Comparison of ENCODE assay signal across 29 cellular contexts in the genomic region with DNA sequence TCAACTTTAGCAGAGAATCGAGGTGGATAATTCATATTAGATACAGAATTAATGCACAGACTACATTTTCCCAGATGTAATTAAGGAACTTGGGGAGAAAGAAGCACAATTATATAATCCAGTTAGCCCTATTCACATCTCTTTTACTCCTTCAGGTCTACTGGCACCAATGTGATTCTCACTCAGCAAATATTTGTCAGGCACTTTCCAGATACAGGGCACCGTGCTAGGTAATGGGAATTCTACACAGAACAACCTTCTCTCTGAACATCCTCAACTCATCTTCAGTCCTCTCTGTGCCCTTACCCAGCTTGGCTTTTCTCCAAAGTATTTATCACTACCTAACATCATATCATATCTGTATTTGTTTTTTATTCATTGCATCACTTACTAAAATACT. TPM values are rescaled to one million over a fixed set of nuclear protein-coding genes. Genes with fewer than 3 reads are reported as not detected.
"Had no signal": no experiment of that assay in that cellular context is flagged by ENCODE, and none has a peak within 500 bp of the region (broad histone marks: within the 10 kb centered on the region; RNA-seq: fewer than 3 reads in every experiment).

No MANE protein-coding gene starts in this region.

- DNase-seq: Karpas-422, MM.1S, MV-4-11, NCI-H1092, NCI-H1105, NCI-H1417 treated with DMSO at 0.1 percent for 48 hours, NCI-H1436 treated with DMSO at 0.1 percent for 48 hours, NCI-H1694 treated with DMSO at 0.1 percent for 48 hours, NCI-H187 treated with DMSO at 0.1 percent for 48 hours, NCI-H2081, NCI-H2171 treated with DMSO at 0.1 percent for 48 hours, NCI-H2227 treated with DMSO at 0.1 percent for 48 hours, NCI-H345, NCI-H446, NCI-H510A treated with DMSO at 0.1 percent for 48 hours, NCI-H524 treated with DMSO at 0.1 percent for 48 hours, NCI-H526 treated with DMSO at 0.1 percent for 48 hours, NCI-H774, PC-9, SHP77, SIG-M5, SJCRH30, T-cell had no signal

- FAIRE-seq: RCC 7860 had no signal

- ATAC-seq: Panc1, Right ventricle myocardium inferior, SK-N-SH treated with all-trans-retinoic acid at 6 μM for 48 hours, T-cell had no signal

RNA-seq across cellular contexts. Expression of a gene that starts 15.6 kb away (rescaled TPM):
- total RNA-seq: OCI-LY7; PC-9; T-helper 1 cell treated with Interleukin-12 subunit alpha and Interleukin-12 subunit beta and Interleukin-4 antibody, amounts not matched to agents 30 ng/mL and 1 ng/mL, for 36 hours had no signal
